In the genomic region with DNA sequence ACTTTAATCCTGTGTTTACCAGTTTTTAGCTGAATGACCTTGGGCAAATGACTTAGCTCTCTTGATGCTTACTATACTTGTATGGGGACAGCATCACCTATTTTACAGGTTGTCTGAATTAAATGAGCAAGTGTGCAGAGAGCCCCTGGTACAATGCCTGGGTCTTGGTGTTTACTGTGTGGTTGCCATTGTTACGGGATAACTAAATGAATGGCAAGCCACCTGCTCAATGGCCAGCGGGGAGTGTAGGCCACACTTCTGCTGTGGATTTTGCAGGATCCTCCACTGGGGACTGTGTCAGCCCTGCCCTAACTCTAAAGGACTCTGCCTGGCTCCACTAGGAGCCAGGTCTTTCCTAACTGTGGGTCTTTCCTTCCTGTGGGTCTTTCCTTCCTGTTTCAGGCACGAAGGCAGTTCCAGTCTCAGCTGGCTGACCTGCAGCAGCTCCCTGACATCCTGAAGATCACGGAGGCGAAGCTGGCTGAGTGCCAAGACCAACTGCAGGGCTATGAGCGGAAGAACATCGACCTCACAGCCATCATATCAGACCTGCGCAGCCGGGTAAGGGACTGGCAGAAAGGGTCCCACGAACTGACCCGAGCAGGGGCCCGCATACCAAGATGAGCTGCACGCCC, we compare ENCODE assay signal across 9 cellular contexts. TPM values are rescaled to one million over a fixed set of nuclear protein-coding genes. Genes with fewer than 3 reads are reported as not detected.
DNase-seq lines count a peak whose midpoint lies in the region; ATAC-seq and TF ChIP-seq lines count a peak whose summit lies in the region.
"Had no signal": no experiment of that assay in that cellular context is flagged by ENCODE, and none has a peak within 500 bp of the region (broad histone marks: within the 10 kb centered on the region; RNA-seq: fewer than 3 reads in every experiment).

No MANE protein-coding gene starts in this region.

- H3K4me1 Mint-ChIP-seq in activated CD8-positive, alpha-beta T cell treated with anti-CD3 and anti-CD28 coated beads for 36 hours (ENCODE audit: low read depth) = no peaks in the 10 kb centered on the region
- peaks cover 3% of the 10 kb centered on the region for H3K4me1 Mint-ChIP-seq in activated CD8-positive, alpha-beta T cell treated with anti-CD3 and anti-CD28 coated beads, Interleukin-2, amount 10 ng/mL, durations not matched to agents 7 days and 5 days (ENCODE audit: low read depth)
- H3K4me1 Mint-ChIP-seq in stimulated activated naive B cell treated with anti-CD40 and anti-IgM and Interleukin-4, amounts not matched to agents 10 μg/mL and 1 μg/mL and 100 μg/mL, for 72 hours = peaks cover 6 to 11% of the 10 kb centered on the region in 2 donors

- H3K9me3 Mint-ChIP-seq in activated CD8-positive, alpha-beta T cell treated with anti-CD3 and anti-CD28 coated beads for 36 hours = no peaks in the 10 kb centered on the region
- no peaks in the 10 kb centered on the region for H3K9me3 Mint-ChIP-seq in activated CD8-positive, alpha-beta T cell treated with anti-CD3 and anti-CD28 coated beads, Interleukin-2, amount 10 ng/mL, durations not matched to agents 7 days and 5 days (ENCODE audit: insufficient read depth)
- no peaks in the 10 kb centered on the region for H3K9me3 Mint-ChIP-seq in stimulated activated naive B cell treated with anti-CD40 and anti-IgM and Interleukin-4, amounts not matched to agents 10 μg/mL and 1 μg/mL and 100 μg/mL, for 72 hours

- no peak for ATAC-seq in activated CD8-positive, alpha-beta T cell treated with anti-CD3 and anti-CD28 coated beads for 36 hours
- no peak for ATAC-seq in activated CD8-positive, alpha-beta T cell treated with anti-CD3 and anti-CD28 coated beads, Interleukin-2, amount 10 ng/mL, durations not matched to agents 7 days and 5 days
- ATAC-seq in left ventricle myocardium superior = peak; percentile 61
- ATAC-seq in stimulated activated naive B cell treated with anti-CD40 and anti-IgM and Interleukin-4, amounts not matched to agents 10 μg/mL and 1 μg/mL and 100 μg/mL, for 72 hours (replicated peaks) = peak; percentile 52 to 58
- no peak for ATAC-seq in HG03139 (IDR thresholded peaks at IDR 0.05; ENCODE audit: unreplicated experiment)

- no peak for TF ChIP-seq CTCF in activated CD8-positive, alpha-beta T cell treated with anti-CD3 and anti-CD28 coated beads for 36 hours (IDR thresholded peaks at IDR 0.05)
- no peak for TF ChIP-seq CTCF in Peyer's patch (IDR thresholded peaks at IDR 0.05)

- H3K27ac ChIP-seq in Peyer's patch = no peak overlapping the region

- no peak overlapping the region for H3K4me3 ChIP-seq in Peyer's patch

- DNase-seq in activated CD8-positive, alpha-beta T cell treated with anti-CD3 and anti-CD28 coated beads for 36 hours = peak; percentile 16
- no peak for DNase-seq in activated CD8-positive, alpha-beta T cell treated with anti-CD3 and anti-CD28 coated beads, Interleukin-2, amount 10 ng/mL, durations not matched to agents 7 days and 5 days
- DNase-seq in Peyer's patch (peak; percentile 22 to 63 (median 57)), left ventricle myocardium superior (peak; percentile 76), RPMI8226 (no peak)
- no peak for DNase-seq in stimulated activated naive B cell treated with anti-CD40 and anti-IgM and Interleukin-4, amounts not matched to agents 10 μg/mL and 1 μg/mL and 100 μg/mL, for 72 hours
- DNase-seq in stimulated activated CD4-positive, alpha-beta T cell treated with anti-CD3 and anti-CD28 coated beads, Interleukin-2, amount 100 ng/mL, for 48 hours = no peak
- DNase-seq: mesendoderm had no signal

- intact Hi-C loops in activated CD8-positive, alpha-beta T cell treated with anti-CD3 and anti-CD28 coated beads for 36 hours (cut with micrococcal nuclease) = no loop called here
- intact Hi-C loops in left ventricle myocardium superior (cut with micrococcal nuclease) = no loop called here

- peaks cover 0 to 46% (median 0%) of the 10 kb centered on the region in 3 donors for H3K36me3 ChIP-seq in Peyer's patch

- no peaks in the 10 kb centered on the region for H3K4me1 ChIP-seq in Peyer's patch

- CTCF ChIA-PET in activated CD8-positive, alpha-beta T cell treated with anti-CD3 and anti-CD28 coated beads for 36 hours (lab: Charles Lee) = no interaction called here
- CTCF ChIA-PET in activated CD8-positive, alpha-beta T cell treated with anti-CD3 and anti-CD28 coated beads, Interleukin-2, amount 10 ng/mL, durations not matched to agents 7 days and 5 days (lab: Charles Lee) = interaction anchor here (1.3 kb wide), 1 partner anchor 57 kb away, joined by 3 read pairs; no protein-coding TSS in a partner anchor

- H3K36me3 Mint-ChIP-seq in activated CD8-positive, alpha-beta T cell treated with anti-CD3 and anti-CD28 coated beads for 36 hours (ENCODE audit: low read depth) = peaks cover 40% of the 10 kb centered on the region
- peaks cover 55% of the 10 kb centered on the region for H3K36me3 Mint-ChIP-seq in activated CD8-positive, alpha-beta T cell treated with anti-CD3 and anti-CD28 coated beads, Interleukin-2, amount 10 ng/mL, durations not matched to agents 7 days and 5 days (ENCODE audit: low read depth)
- peaks cover 28 to 55% of the 10 kb centered on the region in 2 donors for H3K36me3 Mint-ChIP-seq in stimulated activated naive B cell treated with anti-CD40 and anti-IgM and Interleukin-4, amounts not matched to agents 10 μg/mL and 1 μg/mL and 100 μg/mL, for 72 hours

- no peaks in the 10 kb centered on the region for H3K27me3 Mint-ChIP-seq in activated CD8-positive, alpha-beta T cell treated with anti-CD3 and anti-CD28 coated beads for 36 hours
- H3K27me3 Mint-ChIP-seq in activated CD8-positive, alpha-beta T cell treated with anti-CD3 and anti-CD28 coated beads, Interleukin-2, amount 10 ng/mL, durations not matched to agents 7 days and 5 days (ENCODE audit: low read depth) = no peaks in the 10 kb centered on the region
- H3K27me3 Mint-ChIP-seq in stimulated activated naive B cell treated with anti-CD40 and anti-IgM and Interleukin-4, amounts not matched to agents 10 μg/mL and 1 μg/mL and 100 μg/mL, for 72 hours = no peaks in the 10 kb centered on the region

- H3K27me3 ChIP-seq in Peyer's patch = no peaks in the 10 kb centered on the region

- H3K4me3 Mint-ChIP-seq in activated CD8-positive, alpha-beta T cell treated with anti-CD3 and anti-CD28 coated beads for 36 hours = no peak overlapping the region
- H3K4me3 Mint-ChIP-seq in activated CD8-positive, alpha-beta T cell treated with anti-CD3 and anti-CD28 coated beads, Interleukin-2, amount 10 ng/mL, durations not matched to agents 7 days and 5 days = no peak overlapping the region
- no peak overlapping the region for H3K4me3 Mint-ChIP-seq in stimulated activated naive B cell treated with anti-CD40 and anti-IgM and Interleukin-4, amounts not matched to agents 10 μg/mL and 1 μg/mL and 100 μg/mL, for 72 hours

- no peaks in the 10 kb centered on the region for H3K9me3 ChIP-seq in Peyer's patch

- POLR2A ChIA-PET in activated CD8-positive, alpha-beta T cell treated with anti-CD3 and anti-CD28 coated beads for 36 hours (lab: Charles Lee) = no interaction called here
- POLR2A ChIA-PET in activated CD8-positive, alpha-beta T cell treated with anti-CD3 and anti-CD28 coated beads, Interleukin-2, amount 10 ng/mL, durations not matched to agents 7 days and 5 days (lab: Charles Lee) = interaction anchor here (3.4 kb wide), 1 partner anchor 11 kb away, joined by 15 read pairs; a partner anchor contains a TSS

- no peak overlapping the region for H3K27ac Mint-ChIP-seq in activated CD8-positive, alpha-beta T cell treated with anti-CD3 and anti-CD28 coated beads for 36 hours
- no peak overlapping the region for H3K27ac Mint-ChIP-seq in activated CD8-positive, alpha-beta T cell treated with anti-CD3 and anti-CD28 coated beads, Interleukin-2, amount 10 ng/mL, durations not matched to agents 7 days and 5 days
- H3K27ac Mint-ChIP-seq in stimulated activated naive B cell treated with anti-CD40 and anti-IgM and Interleukin-4, amounts not matched to agents 10 μg/mL and 1 μg/mL and 100 μg/mL, for 72 hours = no peak overlapping the region

- TF ChIP-seq POLR2A in Peyer's patch (IDR thresholded peaks at IDR 0.05) = no peak

RNA-seq across cellular contexts. Expression of a gene that starts 10.3 kb away (rescaled TPM):
- total RNA-seq in activated CD8-positive, alpha-beta T cell treated with anti-CD3 and anti-CD28 coated beads for 36 hours = 10 to 100 TPM; 46.8 to 48.2 TPM
- total RNA-seq in activated CD8-positive, alpha-beta T cell treated with anti-CD3 and anti-CD28 coated beads, Interleukin-2, amount 10 ng/mL, durations not matched to agents 7 days and 5 days = 10 to 100 TPM; 46.5 to 47.7 TPM
- total RNA-seq in Peyer's patch (10 to 100 TPM; 27.0 to 55.3 (median 28.3) TPM), left ventricle myocardium superior (20.6 TPM)

RNA-seq across cellular contexts. Expression of a gene that starts 38.4 kb away (rescaled TPM):
- 10 to 100 TPM; 79.3 to 83.6 TPM for total RNA-seq in activated CD8-positive, alpha-beta T cell treated with anti-CD3 and anti-CD28 coated beads for 36 hours
- total RNA-seq in activated CD8-positive, alpha-beta T cell treated with anti-CD3 and anti-CD28 coated beads, Interleukin-2, amount 10 ng/mL, durations not matched to agents 7 days and 5 days = 10 to 100 TPM; 77.5 to 82.8 TPM
- 10 to 100 TPM in 3 of 4 donors, 1 to 10 TPM in 1; 8.4 to 83.3 (median 25.7) TPM for total RNA-seq in Peyer's patch
- 15.3 TPM for total RNA-seq in left ventricle myocardium superior

RNA-seq across cellular contexts. Expression of a gene that starts 58.2 kb away (rescaled TPM):
- total RNA-seq in activated CD8-positive, alpha-beta T cell treated with anti-CD3 and anti-CD28 coated beads for 36 hours = 100 to 1,000 TPM; 178 to 183 TPM
- 100 to 1,000 TPM; 292 to 303 TPM for total RNA-seq in activated CD8-positive, alpha-beta T cell treated with anti-CD3 and anti-CD28 coated beads, Interleukin-2, amount 10 ng/mL, durations not matched to agents 7 days and 5 days
- total RNA-seq in Peyer's patch (100 to 1,000 TPM; 251 to 586 (median 269) TPM), left ventricle myocardium superior (244 TPM)

Comparison
In these comparisons a context has a peak if more than half of its experiments do, and no peak if none do; other contexts are left out.
1. DNase-seq: peak in activated CD8-positive, alpha-beta T cell treated with anti-CD3 and anti-CD28 coated beads for 36 hours (single experiment), Peyer's patch (3 of 3) and left ventricle myocardium superior (single experiment); none in activated CD8-positive, alpha-beta T cell treated with anti-CD3 and anti-CD28 coated beads, Interleukin-2, amount 10 ng/mL, durations not matched to agents 7 days and 5 days (single experiment), stimulated activated naive B cell treated with anti-CD40 and anti-IgM and Interleukin-4, amounts not matched to agents 10 μg/mL and 1 μg/mL and 100 μg/mL, for 72 hours (single experiment), RPMI8226 (single experiment) and stimulated activated CD4-positive, alpha-beta T cell treated with anti-CD3 and anti-CD28 coated beads, Interleukin-2, amount 100 ng/mL, for 48 hours (0 of 2).
2. ATAC-seq: peak in left ventricle myocardium superior (single experiment) and stimulated activated naive B cell treated with anti-CD40 and anti-IgM and Interleukin-4, amounts not matched to agents 10 μg/mL and 1 μg/mL and 100 μg/mL, for 72 hours (2 of 2); none in activated CD8-positive, alpha-beta T cell treated with anti-CD3 and anti-CD28 coated beads for 36 hours (single experiment), activated CD8-positive, alpha-beta T cell treated with anti-CD3 and anti-CD28 coated beads, Interleukin-2, amount 10 ng/mL, durations not matched to agents 7 days and 5 days (single experiment) and HG03139 (single experiment).